ENCODE assay signal across 20 cellular contexts in genomic region chr10:1396236-1396635, GRCh38.
"Had no signal": no experiment of that assay in that cellular context is flagged by ENCODE, and none has a peak within 500 bp of the region (broad histone marks: within the 10 kb centered on the region; RNA-seq: fewer than 3 reads in every experiment).

No MANE protein-coding gene starts in this region.

- H3K4me3 ChIP-seq: esophagus squamous epithelium, gastroesophageal sphincter, lung, suprapubic skin, tibial artery, upper lobe of left lung, vagina had no signal

- DNase-seq: effector memory CD8-positive, alpha-beta T cell; esophagus squamous epithelium; foreskin fibroblast; glutamatergic neuron; left cardiac atrium; left ventricle myocardium superior; mesenchymal stem cell; naive B cell; small intestine; stimulated activated CD4-positive, alpha-beta T cell treated with anti-CD3 and anti-CD28 coated beads, Interleukin-12 subunit alpha, Interleukin-12 subunit beta, amount 100 ng/mL, for 4 hours; stimulated activated naive CD4-positive, alpha-beta T cell had no signal

- H3K27ac ChIP-seq: epithelial cell of prostate, esophagus squamous epithelium, gastroesophageal sphincter, neutrophil, suprapubic skin, tibial artery, upper lobe of left lung, vagina had no signal

- H3K4me1 Mint-ChIP-seq: naive B cell had no signal

- H3K27ac Mint-ChIP-seq: effector memory CD8-positive, alpha-beta T cell; naive B cell; nephron had no signal

- H3K9me3 Mint-ChIP-seq: effector memory CD8-positive, alpha-beta T cell; naive B cell; nephron had no signal

- H3K4me3 Mint-ChIP-seq: effector memory CD8-positive, alpha-beta T cell; naive B cell; nephron had no signal

- H3K27me3 ChIP-seq: neutrophil, upper lobe of left lung, vagina had no signal

- H3K4me1 ChIP-seq: gastroesophageal sphincter, tibial artery, upper lobe of left lung, vagina had no signal

- ATAC-seq: effector memory CD8-positive, alpha-beta T cell; gastroesophageal sphincter; left cardiac atrium; left ventricle myocardium superior had no signal

- H3K36me3 ChIP-seq: esophagus squamous epithelium, gastroesophageal sphincter, neutrophil, suprapubic skin, tibial artery, upper lobe of left lung, vagina had no signal

- H3K9me3 ChIP-seq: esophagus squamous epithelium, gastroesophageal sphincter, neutrophil, suprapubic skin, tibial artery, upper lobe of left lung, vagina had no signal

- H3K36me3 Mint-ChIP-seq: naive B cell had no signal
